ENCODE assay signal across 1 cellular context in the genomic region with DNA sequence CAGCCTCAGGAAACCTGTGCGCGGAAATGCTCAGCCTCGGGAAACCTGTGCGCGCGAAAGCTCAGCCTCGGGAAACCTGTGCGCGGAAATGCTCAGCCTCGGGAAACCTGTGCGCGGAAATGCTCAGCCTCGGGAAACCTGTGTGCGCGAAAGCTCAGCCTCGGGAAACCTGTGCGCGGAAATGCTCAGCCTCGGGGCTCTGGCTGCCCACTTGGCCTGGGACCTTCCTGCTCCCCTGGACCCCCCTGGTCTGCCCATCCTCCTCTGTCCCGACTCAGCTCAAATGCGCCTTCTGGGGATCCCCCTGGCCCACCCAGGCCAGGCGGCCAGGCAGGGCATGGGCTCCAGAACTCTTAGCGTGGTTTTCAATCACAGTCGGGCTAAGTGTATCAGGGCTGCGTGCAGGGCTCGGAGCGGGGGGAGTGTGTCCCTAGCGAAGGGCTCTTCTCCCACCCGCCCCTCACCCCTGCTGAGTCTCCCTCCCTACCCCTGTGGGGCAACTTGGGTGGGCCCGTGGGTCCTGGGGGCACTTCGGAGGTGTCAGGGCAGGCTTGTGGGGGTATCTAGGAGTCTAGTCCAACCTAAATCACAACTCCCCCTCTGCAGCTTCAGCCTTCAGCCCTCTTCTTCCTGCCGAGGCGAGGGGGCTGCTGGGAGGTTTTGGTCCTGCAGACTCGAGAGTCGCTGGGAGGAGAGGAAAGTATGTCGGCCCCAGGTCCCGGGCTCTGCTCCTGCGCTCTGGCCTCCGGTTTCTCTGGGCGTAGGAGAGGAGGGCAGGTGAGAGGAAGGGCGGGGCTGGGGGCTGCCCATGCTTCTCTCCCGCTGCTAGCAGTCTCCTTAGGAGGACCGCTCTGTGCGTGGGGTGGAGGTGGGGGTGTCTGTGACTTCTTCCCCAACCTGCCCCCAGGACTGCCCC.
TF ChIP-seq lines count a peak whose summit lies in the region.

No MANE protein-coding gene starts in this region.

TF ChIP-seq in IMR-90, 13 proteins besides CTCF, POLR2A, EP300 and RAD21:
- no peak for TF ChIP-seq CHD1 (IDR thresholded peaks at IDR 0.05; ENCODE audit: low read depth, low read length)
- no peak for TF ChIP-seq MAZ (IDR thresholded peaks at IDR 0.05; ENCODE audit: borderline replicate concordance, low read depth, low read length)
- no peak for TF ChIP-seq RFX5 (IDR thresholded peaks at IDR 0.05; ENCODE audit: low read depth, low read length)
- no peak for TF ChIP-seq MAFK (IDR thresholded peaks at IDR 0.05; ENCODE audit: low read depth, low read length)
- TF ChIP-seq, protein P1, sequence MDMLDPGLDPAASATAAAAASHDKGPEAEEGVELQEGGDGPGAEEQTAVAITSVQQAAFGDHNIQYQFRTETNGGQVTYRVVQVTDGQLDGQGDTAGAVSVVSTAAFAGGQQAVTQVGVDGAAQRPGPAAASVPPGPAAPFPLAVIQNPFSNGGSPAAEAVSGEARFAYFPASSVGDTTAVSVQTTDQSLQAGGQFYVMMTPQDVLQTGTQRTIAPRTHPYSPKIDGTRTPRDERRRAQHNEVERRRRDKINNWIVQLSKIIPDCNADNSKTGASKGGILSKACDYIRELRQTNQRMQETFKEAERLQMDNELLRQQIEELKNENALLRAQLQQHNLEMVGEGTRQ (IDR thresholded peaks at IDR 0.05; ENCODE audit: low read depth, low read length), result no peak
- TF ChIP-seq, protein P2, sequence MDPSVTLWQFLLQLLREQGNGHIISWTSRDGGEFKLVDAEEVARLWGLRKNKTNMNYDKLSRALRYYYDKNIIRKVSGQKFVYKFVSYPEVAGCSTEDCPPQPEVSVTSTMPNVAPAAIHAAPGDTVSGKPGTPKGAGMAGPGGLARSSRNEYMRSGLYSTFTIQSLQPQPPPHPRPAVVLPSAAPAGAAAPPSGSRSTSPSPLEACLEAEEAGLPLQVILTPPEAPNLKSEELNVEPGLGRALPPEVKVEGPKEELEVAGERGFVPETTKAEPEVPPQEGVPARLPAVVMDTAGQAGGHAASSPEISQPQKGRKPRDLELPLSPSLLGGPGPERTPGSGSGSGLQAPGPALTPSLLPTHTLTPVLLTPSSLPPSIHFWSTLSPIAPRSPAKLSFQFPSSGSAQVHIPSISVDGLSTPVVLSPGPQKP (IDR thresholded peaks at IDR 0.05; ENCODE audit: borderline replicate concordance, low read depth, low read length), result no peak
- no peak for TF ChIP-seq RCOR1 (IDR thresholded peaks at IDR 0.05; ENCODE audit: insufficient replicate concordance, low read length)
- no peak for TF ChIP-seq FOS (IDR thresholded peaks at IDR 0.05; ENCODE audit: low read depth, low read length)
- TF ChIP-seq CEBPB (IDR thresholded peaks at IDR 0.05; ENCODE audit: low read depth, low read length), result no peak
- TF ChIP-seq NFE2L2 (IDR thresholded peaks at IDR 0.05; ENCODE audit: low read depth, low read length), result no peak
- TF ChIP-seq SMC3 (IDR thresholded peaks at IDR 0.05; ENCODE audit: low read depth, low read length), result no peak
- TF ChIP-seq MXI1 (IDR thresholded peaks at IDR 0.05; ENCODE audit: borderline replicate concordance, low read depth, low read length), result no peak
- no peak for TF ChIP-seq BHLHE40 (IDR thresholded peaks at IDR 0.05; ENCODE audit: low read depth, low read length)
